Comparison of ENCODE assay signal across 9 cellular contexts in genomic region chr16:495127-495748, GRCh38. TPM values are rescaled to one million over a fixed set of nuclear protein-coding genes. Genes with fewer than 3 reads are reported as not detected.
A peak's percentile ranks its signal among the peaks of the same experiment; 100 is the strongest.
DNase-seq lines count a peak whose midpoint lies in the region; ATAC-seq and TF ChIP-seq lines count a peak whose summit lies in the region.
"Had no signal": no experiment of that assay in that cellular context is flagged by ENCODE, and none has a peak within 500 bp of the region (broad histone marks: within the 10 kb centered on the region; RNA-seq: fewer than 3 reads in every experiment).

No MANE protein-coding gene starts in this region.

- peak; percentile 9 for DNase-seq in stimulated activated CD4-positive, alpha-beta T cell treated with anti-CD3 and anti-CD28 coated beads, Interleukin-12 subunit alpha, Interleukin-12 subunit beta, amount 100 ng/mL, for 4 hours
- no peak for DNase-seq in stimulated activated CD4-positive, alpha-beta T cell treated with anti-CD3 and anti-CD28 coated beads, Interleukin-4, amount 100 ng/mL, for 4 hours
- DNase-seq in adipocyte (ENCODE audit: low read depth) (peak; percentile 52), kidney epithelial cell (ENCODE audit: low read depth) (no peak)
- no peak for DNase-seq in activated effector memory CD4-positive, alpha-beta T cell treated with anti-CD3 and anti-CD28 coated beads, Interleukin-2, amount 50 U/mL, for 16 hours
- DNase-seq: gastrocnemius medialis had no signal

- TF ChIP-seq CTCF in Loucy (conservative IDR thresholded peaks at IDR 0.05; ENCODE audit: low read length) (peak; percentile 49), kidney epithelial cell (IDR thresholded peaks at IDR 0.05; ENCODE audit: insufficient read depth, low read length, poor library complexity, severe bottlenecking) (peak; percentile 65)

- H3K27me3 ChIP-seq in Loucy (ENCODE audit: insufficient read depth, low read length, poor library complexity, severe bottlenecking): no peaks in the 10 kb centered on the region
- no peaks in the 10 kb centered on the region for H3K27me3 ChIP-seq in adipocyte (replicated peaks; ENCODE audit: control insufficient read depth, insufficient read depth, low read length)
- no peaks in the 10 kb centered on the region for H3K27me3 ChIP-seq in kidney epithelial cell (ENCODE audit: control insufficient read depth, insufficient read depth, low read length)
- H3K27me3 ChIP-seq: gastrocnemius medialis had no signal

- H3F3A ChIP-seq in Loucy (ENCODE audit: low read depth): no peaks in the 10 kb centered on the region

- H3K4me1 ChIP-seq in Loucy (ENCODE audit: insufficient read depth, low read length, poor library complexity, severe bottlenecking): no peaks in the 10 kb centered on the region
- no peaks in the 10 kb centered on the region for H3K4me1 ChIP-seq in adipocyte (ENCODE audit: control insufficient read depth, insufficient read depth, low read length)
- H3K4me1 ChIP-seq: gastrocnemius medialis had no signal

- H4K20me1 ChIP-seq in Loucy (ENCODE audit: insufficient read depth, low read length, poor library complexity, severe bottlenecking): no peaks in the 10 kb centered on the region

- no peaks in the 10 kb centered on the region for H3K79me2 ChIP-seq in Loucy (ENCODE audit: insufficient read depth, low read length)

- H3K4me3 ChIP-seq in Loucy (ENCODE audit: low read length, poor library complexity, severe bottlenecking) (no peak overlapping the region), adipocyte (ENCODE audit: low read length) (no peak overlapping the region), kidney epithelial cell (ENCODE audit: low read depth, low read length) (no peak overlapping the region)
- H3K4me3 ChIP-seq: gastrocnemius medialis had no signal

- no peaks in the 10 kb centered on the region for H3K9me3 ChIP-seq in Loucy (ENCODE audit: insufficient read depth, low read depth, low read length)
- H3K9me3 ChIP-seq in adipocyte (ENCODE audit: control insufficient read depth, low read length): no peaks in the 10 kb centered on the region
- H3K9me3 ChIP-seq: gastrocnemius medialis had no signal

- H2AFZ ChIP-seq in Loucy (ENCODE audit: low read length): no peak overlapping the region

- no peak overlapping the region for H3K4me2 ChIP-seq in Loucy (ENCODE audit: low read depth, low read length, poor library complexity, severe bottlenecking)

- H3K9me2 ChIP-seq in Loucy (replicated peaks; ENCODE audit: low read depth, low read length): no peaks in the 10 kb centered on the region

- ATAC-seq in HG03342 (IDR thresholded peaks at IDR 0.05; ENCODE audit: unreplicated experiment) (no peak), HG03039 (IDR thresholded peaks at IDR 0.05; ENCODE audit: unreplicated experiment) (no peak)

- H3K9ac ChIP-seq in Loucy (ENCODE audit: low read depth, low read length, poor library complexity, severe bottlenecking): no peak overlapping the region
- H3K9ac ChIP-seq in adipocyte (ENCODE audit: low read length): no peak overlapping the region

- H3K36me3 ChIP-seq in Loucy (ENCODE audit: insufficient read depth, low read length) (no peaks in the 10 kb centered on the region), adipocyte (ENCODE audit: control insufficient read depth, insufficient read depth, low read length, severe bottlenecking) (peaks cover 23% of the 10 kb centered on the region), kidney epithelial cell (ENCODE audit: control insufficient read depth, insufficient read depth, low read length) (no peaks in the 10 kb centered on the region)

RNA-seq across cellular contexts. Expression of gene CAPN15, which starts 32.3 kb away (rescaled TPM):
- 47.1 and 54.5 TPM in 2 replicates for total RNA-seq in kidney epithelial cell

Comparison
In these comparisons a context has a peak if more than half of its experiments do, and no peak if none do; other contexts are left out.
1. DNase-seq: peak in stimulated activated CD4-positive, alpha-beta T cell treated with anti-CD3 and anti-CD28 coated beads, Interleukin-12 subunit alpha, Interleukin-12 subunit beta, amount 100 ng/mL, for 4 hours (single experiment) and adipocyte (single experiment); none in stimulated activated CD4-positive, alpha-beta T cell treated with anti-CD3 and anti-CD28 coated beads, Interleukin-4, amount 100 ng/mL, for 4 hours (0 of 2), kidney epithelial cell (single experiment) and activated effector memory CD4-positive, alpha-beta T cell treated with anti-CD3 and anti-CD28 coated beads, Interleukin-2, amount 50 U/mL, for 16 hours (single experiment).